In the genomic region with DNA sequence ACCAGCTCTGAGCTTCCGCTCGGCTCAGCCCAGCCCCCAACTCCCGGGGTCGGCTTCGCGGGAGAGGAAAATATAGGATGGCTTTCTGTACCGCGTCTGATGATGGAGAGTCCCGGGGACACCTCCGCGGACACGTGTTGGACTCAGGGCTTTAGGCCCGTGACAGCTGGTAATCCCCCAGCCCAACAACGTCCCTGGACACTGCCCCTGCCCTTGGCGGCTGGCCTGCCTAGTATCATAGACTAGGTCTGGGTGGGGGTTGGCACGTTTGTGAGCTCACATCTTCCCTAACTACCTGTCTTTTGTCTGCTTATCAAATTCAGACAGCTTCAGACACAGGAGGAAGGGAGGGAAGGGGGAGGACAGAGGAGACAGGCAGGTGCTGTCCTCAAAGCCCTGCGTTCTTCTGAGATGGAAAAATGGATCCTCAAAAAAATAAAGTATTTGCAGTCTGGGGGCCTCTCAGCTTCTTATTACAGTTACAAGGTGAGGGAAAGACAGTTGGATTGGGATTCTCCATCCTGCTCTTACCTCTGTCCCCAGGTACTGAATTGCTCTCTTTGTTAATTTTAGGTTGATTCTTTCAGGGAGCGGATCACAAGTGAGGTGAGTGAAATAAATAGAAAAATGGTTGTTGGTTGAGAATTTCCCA, we compare ENCODE assay signal across 8 cellular contexts. TPM values are rescaled to one million over a fixed set of nuclear protein-coding genes. Genes with fewer than 3 reads are reported as not detected.
DNase-seq lines count a peak whose midpoint lies in the region; ATAC-seq and TF ChIP-seq lines count a peak whose summit lies in the region.

No MANE protein-coding gene starts in this region.

- H3K27ac ChIP-seq in brain microvascular endothelial cell (peak overlapping the region; percentile 86), lower lobe of right lung (peak overlapping the region; percentile 92), urinary bladder (ENCODE audit: low read depth) (no peak overlapping the region)

- peaks cover 22% of the 10 kb centered on the region for H3K36me3 ChIP-seq in GM06990 (ENCODE audit: control insufficient read depth, insufficient read depth, low read length)
- H3K36me3 ChIP-seq in brain microvascular endothelial cell (replicated peaks), result peaks cover 28% of the 10 kb centered on the region
- H3K36me3 ChIP-seq in lower lobe of right lung, result peaks cover 43% of the 10 kb centered on the region
- no peaks in the 10 kb centered on the region for H3K36me3 ChIP-seq in urinary bladder (ENCODE audit: insufficient read depth)

- TF ChIP-seq CTCF in GM06990 (IDR thresholded peaks at IDR 0.05; ENCODE audit: insufficient read depth, low read length, poor library complexity, severe bottlenecking) (no peak), brain microvascular endothelial cell (IDR thresholded peaks at IDR 0.05; ENCODE audit: low read depth, low read length, missing control alignments) (no peak), lower lobe of right lung (IDR thresholded peaks at IDR 0.05) (no peak)

- H3K4me1 ChIP-seq in lower lobe of right lung (peaks cover 26% of the 10 kb centered on the region), urinary bladder (ENCODE audit: insufficient read depth) (no peaks in the 10 kb centered on the region)

- DNase-seq in GM06990 (ENCODE audit: extremely low read depth, insufficient read length), result no peak
- DNase-seq in brain microvascular endothelial cell, result no peak
- no peak for DNase-seq in lower lobe of right lung

- H3K27me3 ChIP-seq in GM06990 (replicated peaks; ENCODE audit: control insufficient read depth, insufficient read depth, low read length), result no peaks in the 10 kb centered on the region
- H3K27me3 ChIP-seq in brain microvascular endothelial cell (replicated peaks), result no peaks in the 10 kb centered on the region
- no peaks in the 10 kb centered on the region for H3K27me3 ChIP-seq in lower lobe of right lung (ENCODE audit: low read depth)

- H3K9me3 ChIP-seq in lower lobe of right lung, result no peaks in the 10 kb centered on the region

- 7% methylated on average over 18 of the region's 18 CpGs for WGBS in urinary bladder

- peak overlapping the region; percentile 99 for H3K4me3 ChIP-seq in GM06990 (replicated peaks; ENCODE audit: low read depth, low read length)
- peak overlapping the region; percentile 99 for H3K4me3 ChIP-seq in brain microvascular endothelial cell (ENCODE audit: low read depth, low read length)
- peak overlapping the region; percentile 93 for H3K4me3 ChIP-seq in lower lobe of right lung
- peak overlapping the region; percentile 68 for H3K4me3 ChIP-seq in urinary bladder (ENCODE audit: low read depth, low read length)

- intact Hi-C loops in lower lobe of right lung (cut with DNase I), result no loop called here

- peak; percentile 22 for ATAC-seq in HG03354 (IDR thresholded peaks at IDR 0.05; ENCODE audit: poor library complexity, severe bottlenecking, unreplicated experiment)
- peak; percentile 20 for ATAC-seq in lower lobe of right lung
- ATAC-seq in HG02759 (IDR thresholded peaks at IDR 0.05; ENCODE audit: unreplicated experiment), result no peak
- ATAC-seq in HG03442 (IDR thresholded peaks at IDR 0.05; ENCODE audit: unreplicated experiment), result no peak
- ATAC-seq in HG03520 (IDR thresholded peaks at IDR 0.05; ENCODE audit: unreplicated experiment), result no peak

- in situ Hi-C loops in brain microvascular endothelial cell (cut with HindIII; ENCODE audit: low pct_ligation_motif_present, low sequenced_read_pairs), result no loop called here

RNA-seq across cellular contexts. Expression of gene PSME3, which starts 0.7 kb away (rescaled TPM):
- total RNA-seq in lower lobe of right lung (81.6 TPM), urinary bladder (31.1 TPM)
- 79.7 TPM for polyA plus RNA-seq in urinary bladder

RNA-seq across cellular contexts. Expression of gene BECN1, which starts 9.8 kb away (rescaled TPM):
- total RNA-seq in lower lobe of right lung, result 65.3 TPM
- 51.4 TPM for total RNA-seq in urinary bladder
- 82.7 TPM for polyA plus RNA-seq in urinary bladder

RNA-seq across cellular contexts. Expression of gene AOC2, which starts 10.5 kb away (rescaled TPM):
- total RNA-seq in lower lobe of right lung, result 2.1 TPM
- 0.42 TPM for total RNA-seq in urinary bladder
- 2.1 TPM for polyA plus RNA-seq in urinary bladder

RNA-seq across cellular contexts. Expression of gene AOC3, which starts 17.1 kb away (rescaled TPM):
- total RNA-seq in lower lobe of right lung (160 TPM), urinary bladder (40.6 TPM)
- 319 TPM for polyA plus RNA-seq in urinary bladder

RNA-seq across cellular contexts. Expression of gene CNTD1, which starts 35.2 kb away (rescaled TPM):
- 1.6 TPM for total RNA-seq in lower lobe of right lung
- total RNA-seq in urinary bladder, result 0.37 TPM
- polyA plus RNA-seq in urinary bladder, result 0.71 TPM

Comparison
In these comparisons a context has a peak if more than half of its experiments do, and no peak if none do; other contexts are left out.
1. ATAC-seq: peak in HG03354 (single experiment) and lower lobe of right lung (2 of 2); none in HG02759 (single experiment), HG03442 (single experiment) and HG03520 (single experiment).
2. Peak in every context shown above with its lines, with median percentiles within 50 percentile points of each other: H3K4me3 ChIP-seq.